ENCODE assay signal across 1 cellular context in the genomic region with DNA sequence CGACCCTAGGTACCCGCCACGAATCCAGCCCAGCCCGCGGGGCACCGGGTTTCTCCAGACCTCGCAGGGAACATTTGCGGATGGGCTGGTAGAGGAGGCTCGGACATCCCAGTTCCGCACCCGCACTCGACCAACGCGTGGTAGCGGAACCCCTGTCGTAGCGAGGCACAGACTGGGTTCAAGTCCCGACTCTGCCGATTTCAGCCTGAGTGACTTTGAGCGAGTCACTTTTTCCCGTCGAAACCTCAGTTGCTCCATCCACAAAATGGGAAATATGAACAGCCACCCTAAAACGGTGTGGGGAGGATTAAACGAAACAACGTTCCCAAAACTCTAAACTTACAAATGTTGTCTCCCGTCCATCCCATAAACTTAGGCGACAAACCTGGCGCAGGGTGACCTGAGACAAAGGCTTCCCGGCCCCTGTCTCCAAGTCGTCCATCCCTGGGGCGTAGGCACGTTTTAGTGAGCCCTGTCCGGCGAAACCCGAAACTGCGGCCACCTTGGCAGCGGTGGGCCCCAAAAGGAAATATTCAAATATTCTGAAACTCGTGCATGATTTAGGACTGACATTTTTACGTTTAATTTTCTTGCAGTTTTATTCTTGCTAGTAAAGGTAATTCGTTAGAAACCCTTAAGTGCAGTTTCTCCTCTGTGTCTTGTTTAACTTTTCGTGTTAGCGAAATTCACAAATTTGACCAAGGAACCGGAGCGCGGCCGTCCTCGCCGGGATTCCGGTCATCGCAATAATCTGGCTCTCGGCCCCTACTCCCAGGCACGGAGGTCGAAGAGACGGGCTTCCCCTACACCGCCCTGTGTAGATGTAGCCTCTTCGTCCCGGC.
TF ChIP-seq lines count a peak whose summit lies in the region.

No MANE protein-coding gene starts in this region.

TF ChIP-seq in H1, 55 proteins besides CTCF, POLR2A, EP300 and RAD21:
- TF ChIP-seq CBX8 (IDR thresholded peaks at IDR 0.05; ENCODE audit: borderline replicate concordance, low read depth, low read length), result peak; percentile 30; the same call in 1 of the 2 replicates
- no peak for TF ChIP-seq EGR1 (IDR thresholded peaks at IDR 0.05; ENCODE audit: borderline replicate concordance, low read depth, low read length)
- 0 out of 2 replicates have a peak, but pooled peaks have one; percentile 26 for TF ChIP-seq TCF12 (IDR thresholded peaks at IDR 0.05; ENCODE audit: low read depth, low read length)
- no peak for TF ChIP-seq RXRA (IDR thresholded peaks at IDR 0.05; ENCODE audit: insufficient read depth, low read depth, low read length)
- TF ChIP-seq RNF2 (IDR thresholded peaks at IDR 0.05; ENCODE audit: borderline replicate concordance, low read depth, low read length, missing control alignments, poor library complexity, severe bottlenecking), result peak; percentile 91
- no peak for TF ChIP-seq ATF3 (IDR thresholded peaks at IDR 0.05; ENCODE audit: insufficient read depth, low read depth, low read length)
- peak; percentile 87 for TF ChIP-seq SUZ12 (IDR thresholded peaks at IDR 0.05; ENCODE audit: low read length)
- peak; percentile 72 for TF ChIP-seq EZH2 (IDR thresholded peaks at IDR 0.05; ENCODE audit: low read depth, low read length, severe bottlenecking)
- TF ChIP-seq RBBP5 (IDR thresholded peaks at IDR 0.05; ENCODE audit: borderline replicate concordance, low read depth, low read length), result no peak; the same call in 1 of the 2 replicates
- TF ChIP-seq HDAC2 (IDR thresholded peaks at IDR 0.05; ENCODE audit: borderline replicate concordance in 1 of 2, low read depth in 2 of 2, low read length in 2 of 2), result no peak
- TF ChIP-seq CHD2 (IDR thresholded peaks at IDR 0.05; ENCODE audit: low read length), result no peak
TF ChIP-seq in H1: peak in this region for 5.
